ENCODE assay signal across 1 cellular context in the genomic region with DNA sequence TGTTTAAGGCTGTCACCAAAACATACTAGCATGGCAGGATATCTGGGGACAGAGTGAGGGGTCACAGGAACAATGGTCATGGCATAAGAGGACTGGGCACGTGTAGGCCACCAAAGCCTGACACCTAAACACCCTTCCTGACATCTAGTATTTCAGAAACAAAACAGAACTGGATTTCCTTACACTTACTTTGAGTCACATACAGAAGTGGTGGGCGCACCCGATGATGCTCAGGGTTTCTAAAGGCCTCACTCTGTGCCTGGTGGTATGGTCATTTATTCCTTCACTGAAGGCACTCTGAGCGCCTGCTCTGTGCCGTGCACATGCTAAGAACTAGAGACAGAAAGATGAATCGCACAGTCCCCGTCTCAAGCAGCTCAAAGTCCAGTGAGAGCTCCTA.
A peak's percentile ranks its signal among the peaks of the same experiment; 100 is the strongest.
TF ChIP-seq lines count a peak whose summit lies in the region.

No MANE protein-coding gene starts in this region.

TF ChIP-seq in K562, 482 proteins besides CTCF, POLR2A, EP300 and RAD21 (continues in another document):
- TF ChIP-seq, protein P1, sequence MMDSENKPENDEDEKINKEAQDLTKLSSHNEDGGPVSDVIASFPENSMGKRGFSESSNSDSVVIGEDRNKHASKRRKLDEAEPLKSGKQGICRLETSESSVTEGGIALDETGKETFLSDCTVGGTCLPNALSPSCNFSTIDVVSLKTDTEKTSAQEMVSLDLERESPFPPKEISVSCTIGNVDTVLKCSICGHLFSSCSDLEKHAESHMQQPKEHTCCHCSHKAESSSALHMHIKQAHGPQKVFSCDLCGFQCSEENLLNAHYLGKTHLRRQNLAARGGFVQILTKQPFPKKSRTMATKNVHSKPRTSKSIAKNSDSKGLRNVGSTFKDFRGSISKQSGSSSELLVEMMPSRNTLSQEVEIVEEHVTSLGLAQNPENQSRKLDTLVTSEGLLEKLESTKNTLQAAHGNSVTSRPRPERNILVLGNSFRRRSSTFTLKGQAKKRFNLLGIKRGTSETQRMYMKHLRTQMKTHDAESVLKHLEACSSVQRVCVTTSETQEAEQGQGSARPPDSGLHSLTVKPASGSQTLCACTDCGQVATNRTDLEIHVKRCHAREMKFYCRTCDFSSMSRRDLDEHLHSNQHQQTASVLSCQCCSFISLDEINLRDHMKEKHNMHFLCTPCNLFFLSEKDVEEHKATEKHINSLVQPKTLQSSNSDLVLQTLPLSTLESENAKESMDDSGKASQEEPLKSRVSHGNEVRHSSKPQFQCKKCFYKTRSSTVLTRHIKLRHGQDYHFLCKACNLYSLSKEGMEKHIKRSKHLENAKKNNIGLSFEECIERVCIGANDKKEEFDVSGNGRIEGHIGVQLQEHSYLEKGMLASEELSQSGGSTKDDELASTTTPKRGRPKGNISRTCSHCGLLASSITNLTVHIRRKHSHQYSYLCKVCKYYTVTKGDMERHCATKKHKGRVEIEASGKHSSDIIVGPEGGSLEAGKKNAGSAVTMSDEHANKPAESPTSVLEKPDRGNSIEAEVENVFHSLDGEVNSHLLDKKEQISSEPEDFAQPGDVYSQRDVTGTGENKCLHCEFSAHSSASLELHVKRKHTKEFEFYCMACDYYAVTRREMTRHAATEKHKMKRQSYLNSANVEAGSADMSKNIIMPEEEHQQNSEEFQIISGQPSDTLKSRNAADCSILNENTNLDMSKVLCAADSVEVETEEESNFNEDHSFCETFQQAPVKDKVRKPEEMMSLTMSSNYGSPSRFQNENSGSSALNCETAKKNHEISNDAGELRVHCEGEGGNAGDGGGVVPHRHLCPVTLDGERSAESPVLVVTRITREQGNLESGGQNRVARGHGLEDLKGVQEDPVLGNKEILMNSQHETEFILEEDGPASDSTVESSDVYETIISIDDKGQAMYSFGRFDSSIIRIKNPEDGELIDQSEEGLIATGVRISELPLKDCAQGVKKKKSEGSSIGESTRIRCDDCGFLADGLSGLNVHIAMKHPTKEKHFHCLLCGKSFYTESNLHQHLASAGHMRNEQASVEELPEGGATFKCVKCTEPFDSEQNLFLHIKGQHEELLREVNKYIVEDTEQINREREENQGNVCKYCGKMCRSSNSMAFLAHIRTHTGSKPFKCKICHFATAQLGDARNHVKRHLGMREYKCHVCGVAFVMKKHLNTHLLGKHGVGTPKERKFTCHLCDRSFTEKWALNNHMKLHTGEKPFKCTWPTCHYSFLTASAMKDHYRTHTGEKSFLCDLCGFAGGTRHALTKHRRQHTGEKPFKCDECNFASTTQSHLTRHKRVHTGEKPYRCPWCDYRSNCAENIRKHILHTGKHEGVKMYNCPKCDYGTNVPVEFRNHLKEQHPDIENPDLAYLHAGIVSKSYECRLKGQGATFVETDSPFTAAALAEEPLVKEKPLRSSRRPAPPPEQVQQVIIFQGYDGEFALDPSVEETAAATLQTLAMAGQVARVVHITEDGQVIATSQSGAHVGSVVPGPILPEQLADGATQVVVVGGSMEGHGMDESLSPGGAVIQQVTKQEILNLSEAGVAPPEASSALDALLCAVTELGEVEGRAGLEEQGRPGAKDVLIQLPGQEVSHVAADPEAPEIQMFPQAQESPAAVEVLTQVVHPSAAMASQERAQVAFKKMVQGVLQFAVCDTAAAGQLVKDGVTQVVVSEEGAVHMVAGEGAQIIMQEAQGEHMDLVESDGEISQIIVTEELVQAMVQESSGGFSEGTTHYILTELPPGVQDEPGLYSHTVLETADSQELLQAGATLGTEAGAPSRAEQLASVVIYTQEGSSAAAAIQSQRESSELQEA (IDR thresholded peaks at IDR 0.05; ENCODE audit: low read depth), result no peak
- no peak for TF ChIP-seq GATA2 (CRISPR knock-in tag; IDR thresholded peaks at IDR 0.05)
- TF ChIP-seq BDP1 (IDR thresholded peaks at IDR 0.05; ENCODE audit: insufficient read depth, insufficient read length), result no peak
- TF ChIP-seq ZNF12 (CRISPR knock-in tag; IDR thresholded peaks at IDR 0.05), result no peak
- TF ChIP-seq, protein P2, sequence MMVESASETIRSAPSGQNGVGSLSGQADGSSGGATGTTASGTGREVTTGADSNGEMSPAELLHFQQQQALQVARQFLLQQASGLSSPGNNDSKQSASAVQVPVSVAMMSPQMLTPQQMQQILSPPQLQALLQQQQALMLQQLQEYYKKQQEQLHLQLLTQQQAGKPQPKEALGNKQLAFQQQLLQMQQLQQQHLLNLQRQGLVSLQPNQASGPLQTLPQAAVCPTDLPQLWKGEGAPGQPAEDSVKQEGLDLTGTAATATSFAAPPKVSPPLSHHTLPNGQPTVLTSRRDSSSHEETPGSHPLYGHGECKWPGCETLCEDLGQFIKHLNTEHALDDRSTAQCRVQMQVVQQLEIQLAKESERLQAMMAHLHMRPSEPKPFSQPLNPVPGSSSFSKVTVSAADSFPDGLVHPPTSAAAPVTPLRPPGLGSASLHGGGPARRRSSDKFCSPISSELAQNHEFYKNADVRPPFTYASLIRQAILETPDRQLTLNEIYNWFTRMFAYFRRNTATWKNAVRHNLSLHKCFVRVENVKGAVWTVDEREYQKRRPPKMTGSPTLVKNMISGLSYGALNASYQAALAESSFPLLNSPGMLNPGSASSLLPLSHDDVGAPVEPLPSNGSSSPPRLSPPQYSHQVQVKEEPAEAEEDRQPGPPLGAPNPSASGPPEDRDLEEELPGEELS (CRISPR knock-in tag; IDR thresholded peaks at IDR 0.05; ENCODE audit: borderline replicate concordance), result 0 out of 2 replicates have a peak, but pooled peaks have one; percentile 16
- TF ChIP-seq SIN3A (IDR thresholded peaks at IDR 0.05; ENCODE audit: borderline replicate concordance in 2 of 2, control insufficient read depth in 1 of 2, low read depth in 2 of 2, low read length in 2 of 2), result peak; percentile 6 to 19; a peak in 1 of 4 replicates
- TF ChIP-seq, protein P3, sequence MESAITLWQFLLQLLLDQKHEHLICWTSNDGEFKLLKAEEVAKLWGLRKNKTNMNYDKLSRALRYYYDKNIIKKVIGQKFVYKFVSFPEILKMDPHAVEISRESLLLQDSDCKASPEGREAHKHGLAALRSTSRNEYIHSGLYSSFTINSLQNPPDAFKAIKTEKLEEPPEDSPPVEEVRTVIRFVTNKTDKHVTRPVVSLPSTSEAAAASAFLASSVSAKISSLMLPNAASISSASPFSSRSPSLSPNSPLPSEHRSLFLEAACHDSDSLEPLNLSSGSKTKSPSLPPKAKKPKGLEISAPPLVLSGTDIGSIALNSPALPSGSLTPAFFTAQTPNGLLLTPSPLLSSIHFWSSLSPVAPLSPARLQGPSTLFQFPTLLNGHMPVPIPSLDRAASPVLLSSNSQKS (CRISPR knock-in tag; IDR thresholded peaks at IDR 0.05), result no peak
- no peak for TF ChIP-seq POLR2B (IDR thresholded peaks at IDR 0.05; ENCODE audit: low read depth, partially characterized antibody)
- no peak for TF ChIP-seq TBL1XR1 (IDR thresholded peaks at IDR 0.05; ENCODE audit: low read length in 2 of 2)
- TF ChIP-seq, protein P4, sequence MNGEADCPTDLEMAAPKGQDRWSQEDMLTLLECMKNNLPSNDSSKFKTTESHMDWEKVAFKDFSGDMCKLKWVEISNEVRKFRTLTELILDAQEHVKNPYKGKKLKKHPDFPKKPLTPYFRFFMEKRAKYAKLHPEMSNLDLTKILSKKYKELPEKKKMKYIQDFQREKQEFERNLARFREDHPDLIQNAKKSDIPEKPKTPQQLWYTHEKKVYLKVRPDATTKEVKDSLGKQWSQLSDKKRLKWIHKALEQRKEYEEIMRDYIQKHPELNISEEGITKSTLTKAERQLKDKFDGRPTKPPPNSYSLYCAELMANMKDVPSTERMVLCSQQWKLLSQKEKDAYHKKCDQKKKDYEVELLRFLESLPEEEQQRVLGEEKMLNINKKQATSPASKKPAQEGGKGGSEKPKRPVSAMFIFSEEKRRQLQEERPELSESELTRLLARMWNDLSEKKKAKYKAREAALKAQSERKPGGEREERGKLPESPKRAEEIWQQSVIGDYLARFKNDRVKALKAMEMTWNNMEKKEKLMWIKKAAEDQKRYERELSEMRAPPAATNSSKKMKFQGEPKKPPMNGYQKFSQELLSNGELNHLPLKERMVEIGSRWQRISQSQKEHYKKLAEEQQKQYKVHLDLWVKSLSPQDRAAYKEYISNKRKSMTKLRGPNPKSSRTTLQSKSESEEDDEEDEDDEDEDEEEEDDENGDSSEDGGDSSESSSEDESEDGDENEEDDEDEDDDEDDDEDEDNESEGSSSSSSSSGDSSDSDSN (IDR thresholded peaks at IDR 0.05; ENCODE audit: borderline replicate concordance in 1 of 2, low read depth in 2 of 2, low read length in 2 of 2), result no peak
- 0 out of 2 replicates have a peak, but pooled peaks have one; percentile 8 for TF ChIP-seq GATAD2A (IDR thresholded peaks at IDR 0.05)
- TF ChIP-seq, protein P5, sequence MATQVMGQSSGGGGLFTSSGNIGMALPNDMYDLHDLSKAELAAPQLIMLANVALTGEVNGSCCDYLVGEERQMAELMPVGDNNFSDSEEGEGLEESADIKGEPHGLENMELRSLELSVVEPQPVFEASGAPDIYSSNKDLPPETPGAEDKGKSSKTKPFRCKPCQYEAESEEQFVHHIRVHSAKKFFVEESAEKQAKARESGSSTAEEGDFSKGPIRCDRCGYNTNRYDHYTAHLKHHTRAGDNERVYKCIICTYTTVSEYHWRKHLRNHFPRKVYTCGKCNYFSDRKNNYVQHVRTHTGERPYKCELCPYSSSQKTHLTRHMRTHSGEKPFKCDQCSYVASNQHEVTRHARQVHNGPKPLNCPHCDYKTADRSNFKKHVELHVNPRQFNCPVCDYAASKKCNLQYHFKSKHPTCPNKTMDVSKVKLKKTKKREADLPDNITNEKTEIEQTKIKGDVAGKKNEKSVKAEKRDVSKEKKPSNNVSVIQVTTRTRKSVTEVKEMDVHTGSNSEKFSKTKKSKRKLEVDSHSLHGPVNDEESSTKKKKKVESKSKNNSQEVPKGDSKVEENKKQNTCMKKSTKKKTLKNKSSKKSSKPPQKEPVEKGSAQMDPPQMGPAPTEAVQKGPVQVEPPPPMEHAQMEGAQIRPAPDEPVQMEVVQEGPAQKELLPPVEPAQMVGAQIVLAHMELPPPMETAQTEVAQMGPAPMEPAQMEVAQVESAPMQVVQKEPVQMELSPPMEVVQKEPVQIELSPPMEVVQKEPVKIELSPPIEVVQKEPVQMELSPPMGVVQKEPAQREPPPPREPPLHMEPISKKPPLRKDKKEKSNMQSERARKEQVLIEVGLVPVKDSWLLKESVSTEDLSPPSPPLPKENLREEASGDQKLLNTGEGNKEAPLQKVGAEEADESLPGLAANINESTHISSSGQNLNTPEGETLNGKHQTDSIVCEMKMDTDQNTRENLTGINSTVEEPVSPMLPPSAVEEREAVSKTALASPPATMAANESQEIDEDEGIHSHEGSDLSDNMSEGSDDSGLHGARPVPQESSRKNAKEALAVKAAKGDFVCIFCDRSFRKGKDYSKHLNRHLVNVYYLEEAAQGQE (CRISPR knock-in tag; IDR thresholded peaks at IDR 0.05; ENCODE audit: low read depth), result no peak
- no peak for TF ChIP-seq KDM2B (CRISPR knock-in tag; IDR thresholded peaks at IDR 0.05)
- TF ChIP-seq, protein P6, sequence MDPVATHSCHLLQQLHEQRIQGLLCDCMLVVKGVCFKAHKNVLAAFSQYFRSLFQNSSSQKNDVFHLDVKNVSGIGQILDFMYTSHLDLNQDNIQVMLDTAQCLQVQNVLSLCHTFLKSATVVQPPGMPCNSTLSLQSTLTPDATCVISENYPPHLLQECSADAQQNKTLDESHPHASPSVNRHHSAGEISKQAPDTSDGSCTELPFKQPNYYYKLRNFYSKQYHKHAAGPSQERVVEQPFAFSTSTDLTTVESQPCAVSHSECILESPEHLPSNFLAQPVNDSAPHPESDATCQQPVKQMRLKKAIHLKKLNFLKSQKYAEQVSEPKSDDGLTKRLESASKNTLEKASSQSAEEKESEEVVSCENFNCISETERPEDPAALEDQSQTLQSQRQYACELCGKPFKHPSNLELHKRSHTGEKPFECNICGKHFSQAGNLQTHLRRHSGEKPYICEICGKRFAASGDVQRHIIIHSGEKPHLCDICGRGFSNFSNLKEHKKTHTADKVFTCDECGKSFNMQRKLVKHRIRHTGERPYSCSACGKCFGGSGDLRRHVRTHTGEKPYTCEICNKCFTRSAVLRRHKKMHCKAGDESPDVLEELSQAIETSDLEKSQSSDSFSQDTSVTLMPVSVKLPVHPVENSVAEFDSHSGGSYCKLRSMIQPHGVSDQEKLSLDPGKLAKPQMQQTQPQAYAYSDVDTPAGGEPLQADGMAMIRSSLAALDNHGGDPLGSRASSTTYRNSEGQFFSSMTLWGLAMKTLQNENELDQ (CRISPR knock-in tag; IDR thresholded peaks at IDR 0.05; ENCODE audit: borderline replicate concordance), result no peak
- TF ChIP-seq MTF1 (CRISPR knock-in tag; IDR thresholded peaks at IDR 0.05; ENCODE audit: borderline replicate concordance), result no peak
- TF ChIP-seq FOXJ3 (CRISPR knock-in tag; IDR thresholded peaks at IDR 0.05), result 0 out of 2 replicates have a peak, but pooled peaks have one; percentile 38
- no peak for TF ChIP-seq ETV1 (tag; conservative IDR thresholded peaks at IDR 0.05; ENCODE audit: low read depth)
- TF ChIP-seq KAT7 (CRISPR knock-in tag; IDR thresholded peaks at IDR 0.05; ENCODE audit: borderline replicate concordance), result 0 out of 2 replicates have a peak, but pooled peaks have one; percentile 16
- TF ChIP-seq SREBF2 (CRISPR knock-in tag; IDR thresholded peaks at IDR 0.05), result no peak
